ENCODE assay signal across 13 cellular contexts in genomic region chr17:60419875-60420274, GRCh38. TPM values are rescaled to one million over a fixed set of nuclear protein-coding genes. Genes with fewer than 3 reads are reported as not detected.
"Had no signal": no experiment of that assay in that cellular context is flagged by ENCODE, and none has a peak within 500 bp of the region (broad histone marks: within the 10 kb centered on the region; RNA-seq: fewer than 3 reads in every experiment).

No MANE protein-coding gene starts in this region.

RNA-seq across cellular contexts. Expression of gene CHCT1, which starts 2.4 kb away (rescaled TPM):
- total RNA-seq: stomach, subcutaneous adipose tissue, suprapubic skin, temporal lobe, thoracic aorta, thyroid gland, tibial nerve, transverse colon, upper lobe of right lung, ureter, urinary bladder, uterus, vagina had no signal
